In genomic region chr9:120032639-120033038, GRCh38 we compare ENCODE assay signal across 12 cellular contexts.
A peak's percentile ranks its signal among the peaks of the same experiment; 100 is the strongest.
DNase-seq lines count a peak whose midpoint lies in the region; ATAC-seq and TF ChIP-seq lines count a peak whose summit lies in the region.
"Had no signal": no experiment of that assay in that cellular context is flagged by ENCODE, and none has a peak within 500 bp of the region (broad histone marks: within the 10 kb centered on the region; RNA-seq: fewer than 3 reads in every experiment).

No MANE protein-coding gene starts in this region.

- H3K27me3 ChIP-seq in BE2C (no peaks in the 10 kb centered on the region), OCI-LY1 (ENCODE audit: insufficient read depth, low read length) (no peaks in the 10 kb centered on the region), hepatocyte (no peaks in the 10 kb centered on the region)
- no peaks in the 10 kb centered on the region for H3K27me3 ChIP-seq in effector memory CD4-positive, alpha-beta T cell (replicated peaks; ENCODE audit: control insufficient read depth, insufficient read depth, low read length, poor library complexity, severe bottlenecking)

- H3F3A ChIP-seq in OCI-LY1 (ENCODE audit: insufficient read depth, low read length): no peaks in the 10 kb centered on the region

- H3K4me3 ChIP-seq in BE2C (ENCODE audit: low read depth, low read length) (no peak overlapping the region), GM12864 (ENCODE audit: low read depth, low read length) (no peak overlapping the region), OCI-LY1 (ENCODE audit: low read depth, low read length, poor library complexity, severe bottlenecking) (no peak overlapping the region), hepatocyte (no peak overlapping the region)
- no peak overlapping the region for H3K4me3 ChIP-seq in effector memory CD4-positive, alpha-beta T cell (ENCODE audit: insufficient read depth, low read depth, low read length, poor library complexity, severe bottlenecking)

- H3K27ac ChIP-seq in OCI-LY1 (ENCODE audit: low read depth, low read length, poor library complexity, severe bottlenecking): no peak overlapping the region
- no peak overlapping the region for H3K27ac ChIP-seq in hepatocyte
- H3K27ac ChIP-seq in effector memory CD4-positive, alpha-beta T cell (ENCODE audit: insufficient read depth, low read length, poor library complexity, severe bottlenecking): no peak overlapping the region

- no peaks in the 10 kb centered on the region for H4K20me1 ChIP-seq in OCI-LY1 (ENCODE audit: insufficient read depth, low read length)
- no peaks in the 10 kb centered on the region for H4K20me1 ChIP-seq in hepatocyte (ENCODE audit: insufficient read depth, poor library complexity, severe bottlenecking)

- H3K36me3 ChIP-seq in BE2C (no peaks in the 10 kb centered on the region), OCI-LY1 (ENCODE audit: insufficient read depth, low read length) (no peaks in the 10 kb centered on the region), hepatocyte (replicated peaks; ENCODE audit: insufficient read depth, low read depth) (no peaks in the 10 kb centered on the region)
- H3K36me3 ChIP-seq in effector memory CD4-positive, alpha-beta T cell (ENCODE audit: control insufficient read depth, insufficient read depth, low read length): no peaks in the 10 kb centered on the region

- H3K9me3 ChIP-seq in BE2C (no peaks in the 10 kb centered on the region), OCI-LY1 (ENCODE audit: low read length) (no peaks in the 10 kb centered on the region), hepatocyte (ENCODE audit: low read depth) (no peaks in the 10 kb centered on the region)
- no peaks in the 10 kb centered on the region for H3K9me3 ChIP-seq in effector memory CD4-positive, alpha-beta T cell (ENCODE audit: control insufficient read depth, low read length)

- H3K4me2 ChIP-seq in OCI-LY1 (ENCODE audit: low read length): no peak overlapping the region
- no peak overlapping the region for H3K4me2 ChIP-seq in hepatocyte

- H3K9me2 ChIP-seq in OCI-LY1 (ENCODE audit: low read depth, low read length) (no peaks in the 10 kb centered on the region), hepatocyte (replicated peaks; ENCODE audit: insufficient read depth) (no peaks in the 10 kb centered on the region)

- no peaks in the 10 kb centered on the region for H3K79me2 ChIP-seq in OCI-LY1 (ENCODE audit: insufficient read depth, low read length)
- no peaks in the 10 kb centered on the region for H3K79me2 ChIP-seq in hepatocyte

- no peak for TF ChIP-seq CTCF in BE2C (IDR thresholded peaks at IDR 0.05; ENCODE audit: low read depth, low read length)
- TF ChIP-seq CTCF in GM12864 (IDR thresholded peaks at IDR 0.05; ENCODE audit: low read depth, low read length, missing control alignments): peak; percentile 21
- TF ChIP-seq CTCF in OCI-LY1 (IDR thresholded peaks at IDR 0.05; ENCODE audit: low read length): peak; percentile 39; the same call in 1 of the 2 replicates
- peak; percentile 19 for TF ChIP-seq CTCF in hepatocyte (IDR thresholded peaks at IDR 0.05; ENCODE audit: poor library complexity)

- WGBS in hepatocyte (ENCODE audit: low lambda C conversion rate, missing lambda C conversion rate): 90% methylated on average over 9 of the region's 9 CpGs

- DNase-seq in BE2C (peak; percentile 14), GM12864 (ENCODE audit: low read depth) (no peak), hepatocyte (ENCODE audit: low spot score) (no peak), Right ventricle myocardium superior (no peak)
- DNase-seq in effector CD4-positive, alpha-beta T cell: no peak
- no peak for DNase-seq in effector memory CD4-positive, alpha-beta T cell
- DNase-seq in activated CD4-positive, alpha-beta T cell treated with anti-CD3 and anti-CD28 coated beads for 1 hour: no peak
- DNase-seq: caudate nucleus, COR-L47, hippocampal formation, substantia nigra had no signal

- H2AFZ ChIP-seq in OCI-LY1 (ENCODE audit: low read length) (no peak overlapping the region), hepatocyte (no peak overlapping the region)

- no peak overlapping the region for H3K9ac ChIP-seq in OCI-LY1 (ENCODE audit: low read length)

- no peaks in the 10 kb centered on the region for H3K4me1 ChIP-seq in BE2C
- no peaks in the 10 kb centered on the region for H3K4me1 ChIP-seq in OCI-LY1 (ENCODE audit: insufficient read depth, low read length, severe bottlenecking)
- no peaks in the 10 kb centered on the region for H3K4me1 ChIP-seq in hepatocyte (ENCODE audit: insufficient read depth)
- H3K4me1 ChIP-seq in effector memory CD4-positive, alpha-beta T cell (ENCODE audit: control insufficient read depth, insufficient read depth, low read length, poor library complexity, severe bottlenecking): no peaks in the 10 kb centered on the region

- ATAC-seq in Right ventricle myocardium superior (ENCODE audit: poor library complexity): no peak

- intact Hi-C loops in Right ventricle myocardium superior (cut with DNase I): no loop called here
